Comparison of ENCODE assay signal across 28 cellular contexts in the genomic region with DNA sequence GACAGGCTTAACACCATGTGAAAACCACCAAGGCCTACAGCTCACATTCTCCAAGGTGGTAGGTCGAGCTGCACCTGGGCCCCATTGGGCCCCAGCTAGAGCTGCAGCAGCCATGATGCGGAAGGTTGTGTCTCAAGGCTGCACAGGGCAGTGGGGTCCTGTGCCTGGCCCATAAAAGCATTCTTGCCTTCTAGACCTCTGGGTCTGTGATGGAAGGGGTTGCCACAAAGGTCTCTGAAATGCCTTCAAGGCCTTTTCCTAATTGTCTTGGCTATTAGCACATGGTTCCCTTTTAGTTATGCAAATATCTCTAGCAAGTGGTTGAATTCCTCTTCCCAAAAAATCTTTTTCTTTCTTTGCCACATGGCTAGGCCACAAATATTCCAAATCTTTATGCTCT.
"Had no signal": no experiment of that assay in that cellular context is flagged by ENCODE, and none has a peak within 500 bp of the region (broad histone marks: within the 10 kb centered on the region; RNA-seq: fewer than 3 reads in every experiment).

No MANE protein-coding gene starts in this region.

- H3K27me3 Mint-ChIP-seq: activated CD4-positive, alpha-beta memory T cell treated with anti-CD3 and anti-CD28 coated beads, Interleukin-2, amount 10 ng/mL, durations not matched to agents 7 days and 5 days; dendritic cell treated with granulocyte-macrophage colony-stimulating factor and Interleukin-4, amounts not matched to agents 40 ng/mL and 50 ng/mL, for 4 days had no signal

- H3K27ac Mint-ChIP-seq: activated CD4-positive, alpha-beta memory T cell treated with anti-CD3 and anti-CD28 coated beads, Interleukin-2, amount 10 ng/mL, durations not matched to agents 7 days and 5 days; activated CD4-positive, alpha-beta T cell treated with anti-CD3 and anti-CD28 coated beads, Interleukin-2, amount 10 ng/mL, durations not matched to agents 7 days and 5 days; activated naive CD8-positive, alpha-beta T cell; activated T-cell treated with anti-CD3 and anti-CD28 coated beads, Interleukin-2, amount 50 U/mL, for 24 hours; activated T-cell treated with anti-CD3 and anti-CD28 coated beads, Interleukin-2, amount 50 U/mL, for 72 hours; dendritic cell treated with granulocyte-macrophage colony-stimulating factor and Interleukin-4, amounts not matched to agents 40 ng/mL and 50 ng/mL, for 4 days had no signal

- H3K9me3 Mint-ChIP-seq: activated CD4-positive, alpha-beta memory T cell treated with anti-CD3 and anti-CD28 coated beads, Interleukin-2, amount 10 ng/mL, durations not matched to agents 7 days and 5 days; activated CD4-positive, alpha-beta T cell treated with anti-CD3 and anti-CD28 coated beads, Interleukin-2, amount 10 ng/mL, durations not matched to agents 7 days and 5 days; activated T-cell treated with anti-CD3 and anti-CD28 coated beads, Interleukin-2, amount 50 U/mL, for 24 hours; central memory CD8-positive, alpha-beta T cell had no signal

- H3K27ac ChIP-seq: brain microvascular endothelial cell, coronary artery, dorsolateral prefrontal cortex, esophagus muscularis mucosa, foreskin keratinocyte, gastrocnemius medialis, heart left ventricle had no signal

- H3K36me3 Mint-ChIP-seq: activated naive CD8-positive, alpha-beta T cell had no signal

- H3K4me1 Mint-ChIP-seq: activated CD4-positive, alpha-beta memory T cell treated with anti-CD3 and anti-CD28 coated beads, Interleukin-2, amount 10 ng/mL, durations not matched to agents 7 days and 5 days; activated CD4-positive, alpha-beta T cell treated with anti-CD3 and anti-CD28 coated beads, Interleukin-2, amount 10 ng/mL, durations not matched to agents 7 days and 5 days; central memory CD8-positive, alpha-beta T cell had no signal

- H3K4me3 Mint-ChIP-seq: activated CD4-positive, alpha-beta memory T cell treated with anti-CD3 and anti-CD28 coated beads, Interleukin-2, amount 10 ng/mL, durations not matched to agents 7 days and 5 days; activated CD4-positive, alpha-beta T cell treated with anti-CD3 and anti-CD28 coated beads, Interleukin-2, amount 10 ng/mL, durations not matched to agents 7 days and 5 days; activated naive CD8-positive, alpha-beta T cell; activated T-cell treated with anti-CD3 and anti-CD28 coated beads, Interleukin-2, amount 50 U/mL, for 24 hours; activated T-cell treated with anti-CD3 and anti-CD28 coated beads, Interleukin-2, amount 50 U/mL, for 72 hours; central memory CD8-positive, alpha-beta T cell; dendritic cell treated with granulocyte-macrophage colony-stimulating factor and Interleukin-4, amounts not matched to agents 40 ng/mL and 50 ng/mL, for 4 days had no signal

- H3K36me3 ChIP-seq: brain microvascular endothelial cell, esophagus muscularis mucosa, gastrocnemius medialis, heart left ventricle had no signal

- H3K9me3 ChIP-seq: esophagus muscularis mucosa, gastrocnemius medialis had no signal

- H3K27me3 ChIP-seq: brain microvascular endothelial cell, dorsolateral prefrontal cortex, esophagus muscularis mucosa, foreskin keratinocyte, gastrocnemius medialis, heart left ventricle had no signal

- DNase-seq: activated CD4-positive, alpha-beta memory T cell treated with anti-CD3 and anti-CD28 coated beads, Interleukin-2, amount 10 ng/mL, durations not matched to agents 7 days and 5 days; activated CD4-positive, alpha-beta T cell treated with anti-CD3 and anti-CD28 coated beads for 1 hour; activated CD4-positive, alpha-beta T cell treated with anti-CD3 and anti-CD28 coated beads for 4 hours; activated CD4-positive, alpha-beta T cell treated with anti-CD3 and anti-CD28 coated beads, Interleukin-2, amount 10 ng/mL, durations not matched to agents 7 days and 5 days; activated CD4-positive, alpha-beta T cell treated with anti-CD3 and anti-CD28 coated beads, Interleukin-2, amount 50 U/mL, for 4 hours; activated CD8-positive, alpha-beta memory T cell treated with anti-CD3 and anti-CD28 coated beads, Interleukin-2, amount 50 U/mL, for 48 hours; activated gamma-delta T cell treated with Interleukin-2 at 50 U/mL for 16 hours; activated naive CD4-positive, alpha-beta T cell treated with anti-CD3 and anti-CD28 coated beads, Interleukin-2, amount 50 U/mL, for 16 hours; activated naive CD4-positive, alpha-beta T cell treated with Interleukin-2 at 50 U/mL for 16 hours; activated T-cell treated with anti-CD3 and anti-CD28 coated beads for 4 hours; activated T-cell treated with anti-CD3 and anti-CD28 coated beads, Interleukin-2, amount 50 U/mL, for 24 hours; activated T-cell treated with anti-CD3 and anti-CD28 coated beads, Interleukin-2, amount 50 U/mL, for 72 hours; amniotic stem cell; anterior cingulate cortex; brain microvascular endothelial cell; dorsolateral prefrontal cortex; effector memory CD4-positive, alpha-beta T cell; erythroblast; foreskin keratinocyte; gastrocnemius medialis; glutamatergic neuron; heart left ventricle; T-helper 2 cell had no signal

- H3K4me1 ChIP-seq: esophagus muscularis mucosa, foreskin keratinocyte, gastrocnemius medialis, heart left ventricle had no signal

- H3K4me3 ChIP-seq: coronary artery, dorsolateral prefrontal cortex, esophagus muscularis mucosa, gastrocnemius medialis, heart left ventricle had no signal

- ATAC-seq: activated T-cell treated with anti-CD3 and anti-CD28 coated beads, Interleukin-2, amount 50 U/mL, for 72 hours; foreskin keratinocyte; gastrocnemius medialis; heart left ventricle had no signal
